23 cellular contexts compared by ENCODE assay signal in the genomic region with DNA sequence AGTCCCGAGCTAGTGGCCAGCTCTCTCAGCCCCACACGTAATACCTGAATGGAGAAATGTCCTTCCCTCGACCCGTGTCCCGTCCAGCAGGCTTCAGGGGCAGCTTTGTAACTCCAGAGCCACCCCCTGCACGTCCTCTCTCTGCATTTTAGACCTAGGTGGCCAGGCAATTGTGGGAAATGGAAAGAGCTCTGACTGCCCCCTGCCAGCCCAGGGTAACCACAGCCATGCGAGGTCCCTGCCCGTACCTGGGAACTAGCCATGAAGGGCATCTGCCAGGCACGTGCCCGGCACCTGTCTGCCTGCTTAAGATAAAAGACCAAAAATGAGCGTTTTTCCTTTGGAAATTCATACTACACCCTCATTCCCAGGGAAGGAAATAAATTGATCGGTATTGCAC. TPM values are rescaled to one million over a fixed set of nuclear protein-coding genes. Genes with fewer than 3 reads are reported as not detected.
A peak's percentile ranks its signal among the peaks of the same experiment; 100 is the strongest.
DNase-seq lines count a peak whose midpoint lies in the region; ATAC-seq and TF ChIP-seq lines count a peak whose summit lies in the region.
"Had no signal": no experiment of that assay in that cellular context is flagged by ENCODE, and none has a peak within 500 bp of the region (broad histone marks: within the 10 kb centered on the region; RNA-seq: fewer than 3 reads in every experiment).

No MANE protein-coding gene starts in this region.

- H3K4me1 ChIP-seq in Panc1 (ENCODE audit: control insufficient read depth, insufficient read depth, low read length) = peaks cover 43% of the 10 kb centered on the region

- peak overlapping the region; percentile 39; the same call in 1 of the 2 replicates for H3K27ac ChIP-seq in Panc1 (ENCODE audit: low read length)
- H3K27ac ChIP-seq: C4-2B, RWPE1 had no signal

- H3K4me3 Mint-ChIP-seq in memory B cell = peak overlapping the region; percentile 54
- H3K4me3 Mint-ChIP-seq in stimulated activated memory B cell treated with anti-CD40 and anti-IgM and Interleukin-4, amounts not matched to agents 10 μg/mL and 1 μg/mL and 100 μg/mL, for 72 hours = no peak overlapping the region
- no peak overlapping the region for H3K4me3 Mint-ChIP-seq in activated T-helper 1 cell treated with anti-CD3 and anti-CD28 coated beads, Interleukin-12 subunit alpha, Interleukin-12 subunit beta, Interleukin-2, Interleukin-4 antibody, amounts not matched to agents 30 ng/mL and 10 ng/mL and 1 ng/mL, durations not matched to agents 14 hours and 24 hours and 36 hours
- H3K4me3 Mint-ChIP-seq: CD8-positive, alpha-beta memory T cell had no signal

- H3K36me3 Mint-ChIP-seq in memory B cell = peaks cover 6% of the 10 kb centered on the region
- peaks cover 15% of the 10 kb centered on the region for H3K36me3 Mint-ChIP-seq in stimulated activated memory B cell treated with anti-CD40 and anti-IgM and Interleukin-4, amounts not matched to agents 10 μg/mL and 1 μg/mL and 100 μg/mL, for 72 hours
- peaks cover 6% of the 10 kb centered on the region for H3K36me3 Mint-ChIP-seq in activated T-helper 1 cell treated with anti-CD3 and anti-CD28 coated beads, Interleukin-12 subunit alpha, Interleukin-12 subunit beta, Interleukin-2, Interleukin-4 antibody, amounts not matched to agents 30 ng/mL and 10 ng/mL and 1 ng/mL, durations not matched to agents 14 hours and 24 hours and 36 hours (ENCODE audit: low read depth)

- no peaks in the 10 kb centered on the region for H3K27me3 ChIP-seq in H7 (ENCODE audit: control insufficient read depth, insufficient read depth, low read length)
- H3K27me3 ChIP-seq in Panc1 (ENCODE audit: control insufficient read depth, insufficient read depth, low read length) = no peaks in the 10 kb centered on the region
- H3K27me3 ChIP-seq: MG63 had no signal

- no peaks in the 10 kb centered on the region for H3K9me3 ChIP-seq in Panc1 (ENCODE audit: control insufficient read depth, insufficient read depth, low read depth, low read length)
- H3K9me3 ChIP-seq: MG63, SK-N-SH had no signal

- intact Hi-C loops in Panc1 (cut with micrococcal nuclease; ENCODE audit: unreplicated experiment) = no loop called here
- intact Hi-C loops in activated T-helper 1 cell treated with anti-CD3 and anti-CD28 coated beads, Interleukin-12 subunit alpha, Interleukin-12 subunit beta, Interleukin-2, Interleukin-4 antibody, amounts not matched to agents 30 ng/mL and 10 ng/mL and 1 ng/mL, durations not matched to agents 14 hours and 24 hours and 36 hours (cut with micrococcal nuclease) = no loop called here

- POLR2A ChIA-PET in Panc1 (lab: Charles Lee) = no interaction called here

- no peak for TF ChIP-seq CTCF in Panc1 (IDR thresholded peaks at IDR 0.05)

- DNase-seq in H7 (peak; percentile 34), Panc1 (ENCODE audit: low read depth, low spot score) (no peak), memory B cell (ENCODE audit: low spot score in 2 of 2) (no peak), GF-D8 (lab: John Stamatoyannopoulos, UW) (no peak), foreskin melanocyte (no peak), T1000 (lab: John Stamatoyannopoulos, UW) (no peak)
- DNase-seq in activated T-helper 1 cell treated with anti-CD3 and anti-CD28 coated beads, Interleukin-12 subunit alpha, Interleukin-12 subunit beta, Interleukin-2, Interleukin-4 antibody, amounts not matched to agents 30 ng/mL and 10 ng/mL and 1 ng/mL, durations not matched to agents 14 hours and 24 hours and 36 hours (ENCODE audit: low spot score) = no peak
- DNase-seq: CD8-positive, alpha-beta memory T cell; DMS 273 treated with DMSO at 0.1 percent for 48 hours; DMS79; KBM-7; MG63; NCI-H1048; NCI-H1417; NCI-H1694; NCI-H2081; NCI-H2227 treated with DMSO at 0.1 percent for 48 hours; NCI-H526 treated with DMSO at 0.1 percent for 48 hours; SIG-M5; SK-N-SH had no signal

- peaks cover 31% of the 10 kb centered on the region for H3K4me1 Mint-ChIP-seq in memory B cell
- H3K4me1 Mint-ChIP-seq in stimulated activated memory B cell treated with anti-CD40 and anti-IgM and Interleukin-4, amounts not matched to agents 10 μg/mL and 1 μg/mL and 100 μg/mL, for 72 hours = peaks cover 80% of the 10 kb centered on the region
- H3K4me1 Mint-ChIP-seq in activated T-helper 1 cell treated with anti-CD3 and anti-CD28 coated beads, Interleukin-12 subunit alpha, Interleukin-12 subunit beta, Interleukin-2, Interleukin-4 antibody, amounts not matched to agents 30 ng/mL and 10 ng/mL and 1 ng/mL, durations not matched to agents 14 hours and 24 hours and 36 hours (ENCODE audit: low read depth) = peaks cover 11% of the 10 kb centered on the region

- no peaks in the 10 kb centered on the region for H3K9me3 Mint-ChIP-seq in memory B cell
- no peaks in the 10 kb centered on the region for H3K9me3 Mint-ChIP-seq in stimulated activated memory B cell treated with anti-CD40 and anti-IgM and Interleukin-4, amounts not matched to agents 10 μg/mL and 1 μg/mL and 100 μg/mL, for 72 hours
- H3K9me3 Mint-ChIP-seq in activated T-helper 1 cell treated with anti-CD3 and anti-CD28 coated beads, Interleukin-12 subunit alpha, Interleukin-12 subunit beta, Interleukin-2, Interleukin-4 antibody, amounts not matched to agents 30 ng/mL and 10 ng/mL and 1 ng/mL, durations not matched to agents 14 hours and 24 hours and 36 hours = no peaks in the 10 kb centered on the region
- H3K9me3 Mint-ChIP-seq: CD8-positive, alpha-beta memory T cell had no signal

- CTCF ChIA-PET in Panc1 (lab: Charles Lee) = no interaction called here

- in situ Hi-C loops in Panc1 (cut with HindIII; ENCODE audit: low pct_unique_long_range_greater_than_20kb, low sequenced_read_pairs) = no loop called here

- BruUV-seq in Panc1 (replicated peaks; lab: Mats Ljungman, UMichigan) = no TSS peak

- H3K27ac Mint-ChIP-seq in memory B cell = peak overlapping the region; percentile 99
- peak overlapping the region; percentile 97 for H3K27ac Mint-ChIP-seq in stimulated activated memory B cell treated with anti-CD40 and anti-IgM and Interleukin-4, amounts not matched to agents 10 μg/mL and 1 μg/mL and 100 μg/mL, for 72 hours
- H3K27ac Mint-ChIP-seq in activated T-helper 1 cell treated with anti-CD3 and anti-CD28 coated beads, Interleukin-12 subunit alpha, Interleukin-12 subunit beta, Interleukin-2, Interleukin-4 antibody, amounts not matched to agents 30 ng/mL and 10 ng/mL and 1 ng/mL, durations not matched to agents 14 hours and 24 hours and 36 hours = no peak overlapping the region

- H3K27me3 Mint-ChIP-seq in memory B cell = no peaks in the 10 kb centered on the region
- no peaks in the 10 kb centered on the region for H3K27me3 Mint-ChIP-seq in stimulated activated memory B cell treated with anti-CD40 and anti-IgM and Interleukin-4, amounts not matched to agents 10 μg/mL and 1 μg/mL and 100 μg/mL, for 72 hours
- H3K27me3 Mint-ChIP-seq in activated T-helper 1 cell treated with anti-CD3 and anti-CD28 coated beads, Interleukin-12 subunit alpha, Interleukin-12 subunit beta, Interleukin-2, Interleukin-4 antibody, amounts not matched to agents 30 ng/mL and 10 ng/mL and 1 ng/mL, durations not matched to agents 14 hours and 24 hours and 36 hours (ENCODE audit: insufficient read depth) = no peaks in the 10 kb centered on the region
- H3K27me3 Mint-ChIP-seq: CD8-positive, alpha-beta memory T cell had no signal

- no peak for ATAC-seq in Panc1
- no peak for ATAC-seq in memory B cell (ENCODE audit: low read depth)
- ATAC-seq in stimulated activated memory B cell treated with anti-CD40 and anti-IgM and Interleukin-4, amounts not matched to agents 10 μg/mL and 1 μg/mL and 100 μg/mL, for 72 hours = no peak

- H3K4me3 ChIP-seq in H7 (ENCODE audit: insufficient read depth, low read depth, low read length) (no peak overlapping the region), Panc1 (ENCODE audit: low read depth in 2 of 2, low read length in 2 of 2) (no peak overlapping the region)
- H3K4me3 ChIP-seq: MG63 had no signal

- H3K36me3 ChIP-seq in H7 (replicated peaks; ENCODE audit: control insufficient read depth, insufficient read depth, low read length) (no peaks in the 10 kb centered on the region), Panc1 (ENCODE audit: control insufficient read depth, insufficient read depth, low read length) (no peaks in the 10 kb centered on the region)

RNA-seq across cellular contexts. Expression of gene MAPK8IP3, which starts 9.2 kb away (rescaled TPM):
- 35.2 and 44.9 TPM in 2 replicates for total RNA-seq in H7 (2014; rRNA removed; shearing (Covaris generic))
- total RNA-seq in Panc1 (2021; ENCODE audit: unreplicated experiment) = 108 TPM
- 113 TPM for polyA plus RNA-seq in Panc1 (2012; ENCODE audit: insufficient read length)
- 84.4 and 84.6 TPM in 2 replicates for total RNA-seq in activated T-helper 1 cell treated with anti-CD3 and anti-CD28 coated beads, Interleukin-12 subunit alpha, Interleukin-12 subunit beta, Interleukin-2, Interleukin-4 antibody, amounts not matched to agents 30 ng/mL and 10 ng/mL and 1 ng/mL, durations not matched to agents 14 hours and 24 hours and 36 hours

RNA-seq across cellular contexts. Expression of gene JPT2, which starts 37.1 kb away (rescaled TPM):
- 97.4 and 126 TPM in 2 replicates for total RNA-seq in H7 (2014; rRNA removed; shearing (Covaris generic))
- total RNA-seq in Panc1 (2021; ENCODE audit: unreplicated experiment) = 200 TPM
- 144 TPM for polyA plus RNA-seq in Panc1 (2012; ENCODE audit: insufficient read length)
- total RNA-seq in activated T-helper 1 cell treated with anti-CD3 and anti-CD28 coated beads, Interleukin-12 subunit alpha, Interleukin-12 subunit beta, Interleukin-2, Interleukin-4 antibody, amounts not matched to agents 30 ng/mL and 10 ng/mL and 1 ng/mL, durations not matched to agents 14 hours and 24 hours and 36 hours = 106 and 119 TPM in 2 replicates

RNA-seq across cellular contexts. Expression of gene NME3, which starts 56.1 kb away (rescaled TPM):
- total RNA-seq in H7 (2014; rRNA removed; shearing (Covaris generic)) = 147 and 179 TPM in 2 replicates
- 117 TPM for total RNA-seq in Panc1 (2021; ENCODE audit: unreplicated experiment)
- polyA plus RNA-seq in Panc1 (2012; ENCODE audit: insufficient read length) = 233 TPM
- total RNA-seq in activated T-helper 1 cell treated with anti-CD3 and anti-CD28 coated beads, Interleukin-12 subunit alpha, Interleukin-12 subunit beta, Interleukin-2, Interleukin-4 antibody, amounts not matched to agents 30 ng/mL and 10 ng/mL and 1 ng/mL, durations not matched to agents 14 hours and 24 hours and 36 hours = 49.5 and 49.9 TPM in 2 replicates

RNA-seq across cellular contexts. Expression of gene EME2, which starts 57.4 kb away (rescaled TPM):
- 12.7 and 15.3 TPM in 2 replicates for total RNA-seq in H7 (2014; rRNA removed; shearing (Covaris generic))
- 53.4 TPM for total RNA-seq in Panc1 (2021; ENCODE audit: unreplicated experiment)
- polyA plus RNA-seq in Panc1 (2012; ENCODE audit: insufficient read length) = 37.7 TPM
- total RNA-seq in activated T-helper 1 cell treated with anti-CD3 and anti-CD28 coated beads, Interleukin-12 subunit alpha, Interleukin-12 subunit beta, Interleukin-2, Interleukin-4 antibody, amounts not matched to agents 30 ng/mL and 10 ng/mL and 1 ng/mL, durations not matched to agents 14 hours and 24 hours and 36 hours = 31.0 and 32.7 TPM in 2 replicates

RNA-seq across cellular contexts. Expression of gene MRPS34, which starts 57.7 kb away (rescaled TPM):
- 304 and 324 TPM in 2 replicates for total RNA-seq in H7 (2014; rRNA removed; shearing (Covaris generic))
- 187 TPM for total RNA-seq in Panc1 (2021; ENCODE audit: unreplicated experiment)
- polyA plus RNA-seq in Panc1 (2012; ENCODE audit: insufficient read length) = 283 TPM
- 209 and 215 TPM in 2 replicates for total RNA-seq in activated T-helper 1 cell treated with anti-CD3 and anti-CD28 coated beads, Interleukin-12 subunit alpha, Interleukin-12 subunit beta, Interleukin-2, Interleukin-4 antibody, amounts not matched to agents 30 ng/mL and 10 ng/mL and 1 ng/mL, durations not matched to agents 14 hours and 24 hours and 36 hours
